In the genomic region with DNA sequence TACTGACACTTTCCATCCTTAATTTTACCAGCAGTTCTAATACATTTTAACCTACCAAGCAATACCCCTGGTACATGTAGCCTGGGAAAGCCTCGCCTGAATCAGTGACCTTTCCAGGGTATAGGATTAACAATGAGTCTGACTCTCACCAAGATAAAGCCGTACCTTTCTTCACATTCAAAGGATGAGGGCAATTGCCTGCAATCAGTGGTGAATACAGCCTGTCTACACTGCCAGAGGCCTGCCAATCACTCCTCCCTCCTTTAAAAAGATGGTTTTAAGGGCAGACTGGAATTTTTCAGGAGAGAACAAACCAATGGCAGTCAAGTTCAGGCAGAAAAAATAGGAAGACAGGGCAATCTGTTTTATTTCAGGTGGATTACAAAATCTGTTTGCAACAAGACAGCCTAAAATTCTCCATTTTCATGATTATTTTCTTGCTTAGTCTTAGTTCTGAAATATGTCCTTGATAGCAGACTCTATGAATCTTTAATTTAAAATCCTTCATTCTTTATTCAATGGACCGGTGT, we compare ENCODE assay signal across 15 cellular contexts.
"Had no signal": no experiment of that assay in that cellular context is flagged by ENCODE, and none has a peak within 500 bp of the region (broad histone marks: within the 10 kb centered on the region; RNA-seq: fewer than 3 reads in every experiment).

No MANE protein-coding gene starts in this region.

- H3K4me3 ChIP-seq: adrenal gland, gastrocnemius medialis, left ventricle myocardium inferior had no signal

- H3K9ac ChIP-seq: parathyroid adenoma had no signal

- DNase-seq: activated B cell treated with CpG ODN at 0.5 μM for 24 hours; activated CD4-positive, alpha-beta T cell treated with anti-CD3 and anti-CD28 coated beads, Interleukin-2, amount 50 U/mL, for 1 hour; activated naive CD4-positive, alpha-beta T cell treated with anti-CD3 and anti-CD28 coated beads, Interleukin-2, amount 10 ng/mL, durations not matched to agents 7 days and 5 days; activated T-cell treated with anti-CD3 and anti-CD28 coated beads for 4 hours; adrenal gland; gastrocnemius medialis; kidney; left ventricle myocardium inferior; mesenchymal stem cell; stimulated activated CD4-positive, alpha-beta T cell treated with anti-CD3 and anti-CD28 coated beads, Interleukin-4, amount 100 ng/mL, for 1 hour; stimulated activated CD8-positive, alpha-beta memory T cell treated with anti-CD3 and anti-CD28 coated beads, Interleukin-4, amount 100 ng/mL, for 48 hours; stimulated activated naive CD8-positive, alpha-beta T cell treated with anti-CD3 and anti-CD28 coated beads, Interleukin-15, amount 100 ng/mL, for 72 hours; T-helper 17 cell had no signal

- H3K36me3 ChIP-seq: adrenal gland had no signal

- H3K9me3 ChIP-seq: adrenal gland, gastrocnemius medialis, left ventricle myocardium inferior had no signal

- FAIRE-seq: bronchial epithelial cell, kidney had no signal

- H3K79me2 ChIP-seq: parathyroid adenoma had no signal

- ATAC-seq: gastrocnemius medialis; stimulated activated naive CD8-positive, alpha-beta T cell treated with anti-CD3 and anti-CD28 coated beads, Interleukin-15, amount 100 ng/mL, for 72 hours; T-helper 17 cell had no signal

- H2AFZ ChIP-seq: parathyroid adenoma had no signal

- H3K27ac ChIP-seq: adrenal gland, left ventricle myocardium inferior, parathyroid adenoma had no signal

- H3K27me3 ChIP-seq: gastrocnemius medialis had no signal

- H3K4me1 ChIP-seq: parathyroid adenoma had no signal
